1 cellular context compared by ENCODE assay signal in the genomic region with DNA sequence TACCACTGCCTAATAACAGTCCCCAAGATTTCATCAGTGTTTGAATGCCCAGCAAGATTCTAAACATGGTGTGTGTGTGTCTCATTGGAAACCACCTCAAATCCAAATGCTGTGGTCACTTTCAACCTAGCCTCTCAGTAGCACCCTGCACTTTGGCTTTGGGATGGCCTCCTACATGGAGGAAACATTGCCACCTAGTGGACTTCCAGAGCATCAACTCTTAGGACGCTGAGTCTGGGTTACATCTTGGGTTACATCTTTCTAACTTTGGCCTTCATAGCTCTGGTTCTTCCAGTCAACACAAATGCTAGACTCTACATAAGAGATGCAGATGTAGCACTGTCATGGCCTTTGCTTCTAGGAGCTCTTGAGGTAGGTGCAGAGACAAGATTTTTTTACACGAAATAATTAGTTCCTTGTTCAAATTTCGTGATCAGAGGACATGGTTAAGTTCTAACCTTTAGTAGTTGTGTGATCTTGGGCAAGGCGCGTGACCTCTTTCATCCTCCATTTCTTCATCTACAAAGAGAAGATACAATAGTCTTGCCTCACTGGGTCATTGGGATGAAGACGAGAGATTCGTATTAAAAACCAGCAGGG.
TF ChIP-seq lines count a peak whose summit lies in the region.

No MANE protein-coding gene starts in this region.

TF ChIP-seq in SK-N-SH, 30 proteins besides CTCF, POLR2A, EP300 and RAD21 (continued from another document):
- TF ChIP-seq, protein P1, sequence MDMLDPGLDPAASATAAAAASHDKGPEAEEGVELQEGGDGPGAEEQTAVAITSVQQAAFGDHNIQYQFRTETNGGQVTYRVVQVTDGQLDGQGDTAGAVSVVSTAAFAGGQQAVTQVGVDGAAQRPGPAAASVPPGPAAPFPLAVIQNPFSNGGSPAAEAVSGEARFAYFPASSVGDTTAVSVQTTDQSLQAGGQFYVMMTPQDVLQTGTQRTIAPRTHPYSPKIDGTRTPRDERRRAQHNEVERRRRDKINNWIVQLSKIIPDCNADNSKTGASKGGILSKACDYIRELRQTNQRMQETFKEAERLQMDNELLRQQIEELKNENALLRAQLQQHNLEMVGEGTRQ (IDR thresholded peaks at IDR 0.05; ENCODE audit: borderline replicate concordance, low read depth, low read length) = no peak
- peak; percentile 42; the same call in 1 of the 2 replicates for TF ChIP-seq SMC3 (IDR thresholded peaks at IDR 0.05; ENCODE audit: low read depth, low read length)
